ENCODE assay signal across 20 cellular contexts in the genomic region with DNA sequence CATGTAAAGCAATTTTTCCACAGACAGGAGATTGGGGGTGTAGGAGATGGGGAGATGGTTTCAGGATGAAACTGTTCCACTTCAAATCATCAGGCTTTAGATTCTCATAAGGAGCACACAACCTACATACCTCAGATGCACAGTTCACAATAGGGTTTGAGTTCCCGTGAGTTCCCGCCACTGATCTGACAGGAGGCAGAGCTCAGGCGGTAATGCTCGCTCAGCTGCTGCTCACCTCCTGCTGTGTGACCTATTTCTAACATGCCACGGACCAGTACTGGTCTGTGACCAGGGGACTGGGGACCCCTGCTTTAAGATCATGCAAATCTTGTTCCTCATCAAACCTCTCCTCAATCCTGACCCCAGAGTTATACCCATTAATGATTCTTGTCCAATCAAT.
DNase-seq lines count a peak whose midpoint lies in the region; ATAC-seq and TF ChIP-seq lines count a peak whose summit lies in the region.
"Had no signal": no experiment of that assay in that cellular context is flagged by ENCODE, and none has a peak within 500 bp of the region (broad histone marks: within the 10 kb centered on the region; RNA-seq: fewer than 3 reads in every experiment).

No MANE protein-coding gene starts in this region.

- no peaks in the 10 kb centered on the region for H3K36me3 ChIP-seq in neural progenitor cell
- no peaks in the 10 kb centered on the region for H3K36me3 ChIP-seq in naive thymus-derived CD4-positive, alpha-beta T cell (ENCODE audit: control insufficient read depth in 2 of 3, insufficient read depth in 3 of 3, low read length in 3 of 3)
- H3K36me3 ChIP-seq: transverse colon had no signal

- peaks cover 5% of the 10 kb centered on the region for H3K4me1 ChIP-seq in neural progenitor cell
- no peaks in the 10 kb centered on the region for H3K4me1 ChIP-seq in naive thymus-derived CD4-positive, alpha-beta T cell (ENCODE audit: control insufficient read depth in 2 of 2, insufficient read depth in 2 of 2, low read length in 2 of 2)
- H3K4me1 ChIP-seq: transverse colon had no signal

- no peak overlapping the region for H3K27ac Mint-ChIP-seq in neural progenitor cell
- no peak overlapping the region for H3K27ac Mint-ChIP-seq in naive thymus-derived CD4-positive, alpha-beta T cell
- H3K27ac Mint-ChIP-seq: activated CD8-positive, alpha-beta T cell treated with anti-CD3 and anti-CD28 coated beads for 36 hours; activated T-cell treated with anti-CD3 and anti-CD28 coated beads, Interleukin-2, amount 50 U/mL, for 24 hours had no signal

- H3K4me1 Mint-ChIP-seq in neural progenitor cell, result peaks cover 9% of the 10 kb centered on the region
- H3K4me1 Mint-ChIP-seq in naive thymus-derived CD4-positive, alpha-beta T cell, result no peaks in the 10 kb centered on the region

- no peak for TF ChIP-seq CTCF in neural progenitor cell (IDR thresholded peaks at IDR 0.05)

- ATAC-seq in GM18870 (IDR thresholded peaks at IDR 0.05; ENCODE audit: unreplicated experiment), result peak; percentile 8
- peak; percentile 19 for ATAC-seq in GM21723 (IDR thresholded peaks at IDR 0.05; ENCODE audit: unreplicated experiment)
- peak; percentile 14 for ATAC-seq in HG03378 (IDR thresholded peaks at IDR 0.05; ENCODE audit: unreplicated experiment)
- ATAC-seq in stimulated activated naive CD8-positive, alpha-beta T cell treated with anti-CD3 and anti-CD28 coated beads, Interleukin-15, Interleukin-2, amounts not matched to agents 100 U/mL and 50 U/mL, for 24 hours, result no peak
- no peak for ATAC-seq in naive thymus-derived CD4-positive, alpha-beta T cell
- ATAC-seq: activated CD8-positive, alpha-beta T cell treated with anti-CD3 and anti-CD28 coated beads for 36 hours; right cardiac atrium had no signal

- CTCF ChIA-PET in naive thymus-derived CD4-positive, alpha-beta T cell (lab: Charles Lee), result interaction anchor here (1.4 kb wide), 1 partner anchor 124 kb away, joined by 3 read pairs; no protein-coding TSS in a partner anchor

- H3K9me3 Mint-ChIP-seq in neural progenitor cell, result no peaks in the 10 kb centered on the region
- H3K9me3 Mint-ChIP-seq in naive thymus-derived CD4-positive, alpha-beta T cell, result peaks cover 0 to 2% (median 0%) of the 10 kb centered on the region in 11 donors
- H3K9me3 Mint-ChIP-seq: activated CD8-positive, alpha-beta T cell treated with anti-CD3 and anti-CD28 coated beads for 36 hours; activated T-cell treated with anti-CD3 and anti-CD28 coated beads, Interleukin-2, amount 50 U/mL, for 24 hours had no signal

- H3K36me3 Mint-ChIP-seq in neural progenitor cell, result no peaks in the 10 kb centered on the region
- H3K36me3 Mint-ChIP-seq in naive thymus-derived CD4-positive, alpha-beta T cell, result peaks cover 0 to 14% (median 0%) of the 10 kb centered on the region in 5 donors

- H2AFZ ChIP-seq in neural progenitor cell (replicated peaks), result no peak overlapping the region

- peak; percentile 68 for DNase-seq in neural progenitor cell (ENCODE audit: low spot score)
- no peak for DNase-seq in stimulated activated naive CD8-positive, alpha-beta T cell treated with anti-CD3 and anti-CD28 coated beads, Interleukin-15, Interleukin-2, amounts not matched to agents 100 U/mL and 50 U/mL, for 24 hours
- DNase-seq in glomerular visceral epithelial cell (ENCODE audit: extremely low spot score), result no peak
- no peak for DNase-seq in activated CD8-positive, alpha-beta memory T cell treated with anti-CD3 and anti-CD28 coated beads, Interleukin-2, amount 50 U/mL, for 4 hours
- no peak for DNase-seq in naive thymus-derived CD4-positive, alpha-beta T cell
- DNase-seq: activated CD4-positive, CD25-positive, alpha-beta regulatory T cell; activated naive CD4-positive, alpha-beta T cell; activated T-cell treated with anti-CD3 and anti-CD28 coated beads, Interleukin-2, amount 50 U/mL, for 24 hours; amniotic stem cell; NCI-H187; Right ventricle myocardium superior; stimulated activated CD4-positive, alpha-beta T cell treated with anti-CD3 and anti-CD28 coated beads, Interleukin-12 subunit alpha, Interleukin-12 subunit beta, amount 100 ng/mL, for 4 hours; T1000; transverse colon had no signal

- intact Hi-C loops in naive thymus-derived CD4-positive, alpha-beta T cell (cut with micrococcal nuclease), result no loop called here

- no peaks in the 10 kb centered on the region for H3F3A ChIP-seq in neural progenitor cell (ENCODE audit: low read depth)

- no peaks in the 10 kb centered on the region for H3K27me3 ChIP-seq in neural progenitor cell
- no peaks in the 10 kb centered on the region for H3K27me3 ChIP-seq in naive thymus-derived CD4-positive, alpha-beta T cell (ENCODE audit: control insufficient read depth in 2 of 2, insufficient read depth in 2 of 2, low read length in 2 of 2)
- H3K27me3 ChIP-seq: transverse colon had no signal

- H3K9me3 ChIP-seq in neural progenitor cell (ENCODE audit: low read depth), result no peaks in the 10 kb centered on the region
- H3K9me3 ChIP-seq in naive thymus-derived CD4-positive, alpha-beta T cell (ENCODE audit: control insufficient read depth in 2 of 3, low read length in 3 of 3), result no peaks in the 10 kb centered on the region
- H3K9me3 ChIP-seq: transverse colon had no signal

- POLR2A ChIA-PET in naive thymus-derived CD4-positive, alpha-beta T cell (lab: Charles Lee), result no interaction called here

- no peak overlapping the region for H3K9ac ChIP-seq in neural progenitor cell
- H3K9ac ChIP-seq: KMS-11 had no signal

- no peak overlapping the region for H3K4me3 ChIP-seq in neural progenitor cell
- no peak overlapping the region for H3K4me3 ChIP-seq in naive thymus-derived CD4-positive, alpha-beta T cell (ENCODE audit: low read length)
- H3K4me3 ChIP-seq: transverse colon had no signal

- no peaks in the 10 kb centered on the region for H4K20me1 ChIP-seq in neural progenitor cell (ENCODE audit: low read depth)

- no peak overlapping the region for H3K4me3 Mint-ChIP-seq in neural progenitor cell
- no peak overlapping the region for H3K4me3 Mint-ChIP-seq in naive thymus-derived CD4-positive, alpha-beta T cell
- H3K4me3 Mint-ChIP-seq: activated CD8-positive, alpha-beta T cell treated with anti-CD3 and anti-CD28 coated beads for 36 hours; activated T-cell treated with anti-CD3 and anti-CD28 coated beads, Interleukin-2, amount 50 U/mL, for 24 hours had no signal

- H3K27me3 Mint-ChIP-seq in neural progenitor cell (ENCODE audit: insufficient read depth, low read depth), result no peaks in the 10 kb centered on the region
- no peaks in the 10 kb centered on the region for H3K27me3 Mint-ChIP-seq in naive thymus-derived CD4-positive, alpha-beta T cell
- H3K27me3 Mint-ChIP-seq: activated CD8-positive, alpha-beta T cell treated with anti-CD3 and anti-CD28 coated beads for 36 hours; activated T-cell treated with anti-CD3 and anti-CD28 coated beads, Interleukin-2, amount 50 U/mL, for 24 hours had no signal

- H3K4me2 ChIP-seq in neural progenitor cell, result peak overlapping the region; percentile 6
- H3K4me2 ChIP-seq: KMS-11 had no signal

- no peak overlapping the region for H3K27ac ChIP-seq in neural progenitor cell
- H3K27ac ChIP-seq in naive thymus-derived CD4-positive, alpha-beta T cell (ENCODE audit: low read depth, low read length), result no peak overlapping the region
- H3K27ac ChIP-seq: KMS-11, transverse colon had no signal

- H3K79me2 ChIP-seq in neural progenitor cell (ENCODE audit: low read depth), result no peaks in the 10 kb centered on the region

Comparison
In these comparisons a context has a peak if more than half of its experiments do, and no peak if none do; other contexts are left out.
1. ATAC-seq: peak in GM18870 (single experiment), GM21723 (single experiment) and HG03378 (single experiment); none in stimulated activated naive CD8-positive, alpha-beta T cell treated with anti-CD3 and anti-CD28 coated beads, Interleukin-15, Interleukin-2, amounts not matched to agents 100 U/mL and 50 U/mL, for 24 hours (single experiment) and naive thymus-derived CD4-positive, alpha-beta T cell (single experiment).